15 cellular contexts compared by ENCODE assay signal in the genomic region with DNA sequence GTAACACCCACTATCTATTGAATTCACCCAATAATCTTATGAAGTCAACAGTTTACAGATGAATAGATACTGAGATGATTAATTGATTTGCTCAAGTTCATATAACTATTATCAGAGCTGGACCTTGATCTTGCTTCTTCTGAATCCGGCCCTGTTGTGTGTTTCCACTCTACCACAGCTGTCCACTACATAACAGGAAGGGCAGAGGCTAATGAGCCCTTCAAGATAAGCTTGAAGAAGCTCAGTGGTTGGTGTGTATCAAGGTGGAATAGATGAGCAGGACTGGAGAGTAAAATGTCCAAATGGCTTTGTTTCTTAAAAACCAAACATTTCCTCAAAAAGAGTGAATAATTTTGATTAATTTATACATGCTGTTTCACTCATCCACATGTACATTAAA. TPM values are rescaled to one million over a fixed set of nuclear protein-coding genes. Genes with fewer than 3 reads are reported as not detected.
"Had no signal": no experiment of that assay in that cellular context is flagged by ENCODE, and none has a peak within 500 bp of the region (broad histone marks: within the 10 kb centered on the region; RNA-seq: fewer than 3 reads in every experiment).

No MANE protein-coding gene starts in this region.

- H3K27me3 ChIP-seq: adrenal gland, heart right ventricle, right atrium auricular region, spleen, tibial nerve had no signal

- FAIRE-seq: kidney had no signal

- ATAC-seq: heart right ventricle; naive thymus-derived CD4-positive, alpha-beta T cell; stimulated activated memory B cell treated with anti-CD40 and anti-IgM and Interleukin-4, amounts not matched to agents 10 μg/mL and 1 μg/mL and 100 μg/mL, for 72 hours had no signal

- H3K27ac ChIP-seq: adrenal gland, heart right ventricle, spleen, tibial nerve had no signal

- H3K36me3 ChIP-seq: adrenal gland, heart right ventricle, right atrium auricular region, spleen, tibial nerve had no signal

- H3K4me3 ChIP-seq: adrenal gland, heart right ventricle, right atrium auricular region, spleen, tibial nerve had no signal

- H3K9me3 ChIP-seq: adrenal gland, right atrium auricular region, tibial nerve had no signal

- DNase-seq: activated CD4-positive, alpha-beta T cell treated with anti-CD3 and anti-CD28 coated beads, Interleukin-2, amount 50 U/mL, for 1 hour; activated CD4-positive, CD25-positive, alpha-beta regulatory T cell; activated naive CD4-positive, alpha-beta T cell treated with anti-CD3 and anti-CD28 coated beads, Interleukin-2, amount 50 U/mL, for 16 hours; adrenal gland; erythroblast; foreskin fibroblast; heart right ventricle; kidney; naive thymus-derived CD4-positive, alpha-beta T cell; posterior cingulate gyrus; spleen; stimulated activated CD4-positive, alpha-beta T cell treated with anti-CD3 and anti-CD28 coated beads, Interleukin-1b, Interleukin-23, amount 100 ng/mL, for 48 hours had no signal

RNA-seq across cellular contexts. Expression of gene ITGB6, which starts 56.4 kb away (rescaled TPM):
- total RNA-seq: naive thymus-derived CD4-positive, alpha-beta T cell; spleen; tibial nerve had no signal
- polyA plus RNA-seq: naive thymus-derived CD4-positive, alpha-beta T cell had no signal
